25 cellular contexts compared by ENCODE assay signal in the genomic region with DNA sequence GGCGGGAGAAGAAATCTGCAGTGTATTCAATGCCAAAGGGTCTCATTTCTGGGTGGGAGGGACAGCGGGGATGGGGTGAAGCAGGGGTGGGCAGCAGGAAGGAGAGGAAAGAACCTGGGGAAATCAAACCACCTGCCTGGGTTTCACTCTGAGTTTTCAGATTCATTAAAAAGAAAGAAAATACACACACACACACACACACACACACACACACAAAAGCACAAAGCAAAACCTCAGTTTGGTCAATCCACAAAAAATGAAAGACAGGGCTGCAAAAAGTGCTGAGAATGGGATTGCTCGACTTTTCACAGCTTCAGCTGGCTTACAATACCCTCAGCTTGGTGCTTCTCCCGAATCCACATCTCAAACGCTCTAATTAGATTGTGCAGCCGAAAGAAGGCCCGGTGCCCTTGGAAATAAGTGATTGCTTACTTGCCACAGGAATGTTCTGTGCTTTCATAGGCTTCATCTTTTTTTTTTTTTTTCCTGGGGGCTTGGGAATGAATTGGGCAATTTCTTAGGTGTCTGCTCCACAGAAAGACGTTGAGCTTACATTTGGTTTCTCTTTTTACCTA.
DNase-seq lines count a peak whose midpoint lies in the region; ATAC-seq and TF ChIP-seq lines count a peak whose summit lies in the region.
"Had no signal": no experiment of that assay in that cellular context is flagged by ENCODE, and none has a peak within 500 bp of the region (broad histone marks: within the 10 kb centered on the region; RNA-seq: fewer than 3 reads in every experiment).

No MANE protein-coding gene starts in this region.

- no peaks in the 10 kb centered on the region for H3K27me3 ChIP-seq in brain microvascular endothelial cell (replicated peaks)
- H3K27me3 ChIP-seq: BE2C, MG63 had no signal

- ATAC-seq in T-helper 17 cell (no peak), HG03159 (IDR thresholded peaks at IDR 0.05; ENCODE audit: unreplicated experiment) (no peak), HG02981 (IDR thresholded peaks at IDR 0.05; ENCODE audit: unreplicated experiment) (no peak)
- ATAC-seq: CD8-positive, alpha-beta T cell had no signal

- peak overlapping the region; percentile 44 for H3K27ac Mint-ChIP-seq in activated naive CD4-positive, alpha-beta T cell treated with anti-CD3 and anti-CD28 coated beads for 36 hours
- H3K27ac Mint-ChIP-seq in activated naive CD4-positive, alpha-beta T cell treated with anti-CD3 and anti-CD28 coated beads, Interleukin-2, amount 10 ng/mL, durations not matched to agents 7 days and 5 days: no peak overlapping the region
- H3K27ac Mint-ChIP-seq in T-helper 17 cell: peak overlapping the region; percentile 56
- H3K27ac Mint-ChIP-seq: CD8-positive, alpha-beta T cell had no signal

- no peaks in the 10 kb centered on the region for H3K36me3 ChIP-seq in brain microvascular endothelial cell (replicated peaks)
- H3K36me3 ChIP-seq: BE2C, MG63 had no signal

- CTCF ChIA-PET in activated naive CD4-positive, alpha-beta T cell treated with anti-CD3 and anti-CD28 coated beads for 36 hours (lab: Charles Lee): interaction anchor here (0.6 to 1.1 kb wide), 3 partner anchors 9 to 59 kb away, joined by 3 read pairs; no protein-coding TSS in a partner anchor
- CTCF ChIA-PET in activated naive CD4-positive, alpha-beta T cell treated with anti-CD3 and anti-CD28 coated beads, Interleukin-2, amount 10 ng/mL, durations not matched to agents 7 days and 5 days (lab: Charles Lee): no interaction called here

- in situ Hi-C loops in brain microvascular endothelial cell (cut with HindIII; ENCODE audit: low pct_ligation_motif_present, low sequenced_read_pairs): no loop called here

- no peak overlapping the region for H3K4me3 ChIP-seq in brain microvascular endothelial cell (ENCODE audit: low read depth, low read length)
- H3K4me3 ChIP-seq: MG63 had no signal

- no peaks in the 10 kb centered on the region for H3K9me3 Mint-ChIP-seq in activated naive CD4-positive, alpha-beta T cell treated with anti-CD3 and anti-CD28 coated beads for 36 hours
- H3K9me3 Mint-ChIP-seq in activated naive CD4-positive, alpha-beta T cell treated with anti-CD3 and anti-CD28 coated beads, Interleukin-2, amount 10 ng/mL, durations not matched to agents 7 days and 5 days: no peaks in the 10 kb centered on the region
- H3K9me3 Mint-ChIP-seq: CD8-positive, alpha-beta T cell; IgD-negative memory B cell had no signal

- H3K27ac ChIP-seq in brain microvascular endothelial cell: no peak overlapping the region

- no peak for TF ChIP-seq CTCF in brain microvascular endothelial cell (IDR thresholded peaks at IDR 0.05; ENCODE audit: low read depth, low read length, missing control alignments)

- H3K9me3 ChIP-seq in T-helper 17 cell (ENCODE audit: control insufficient read depth, low read length, poor library complexity, severe bottlenecking): no peaks in the 10 kb centered on the region
- H3K9me3 ChIP-seq: BE2C, MG63 had no signal

- intact Hi-C loops in activated naive CD4-positive, alpha-beta T cell treated with anti-CD3 and anti-CD28 coated beads for 36 hours (cut with micrococcal nuclease): no loop called here

- peaks cover 70% of the 10 kb centered on the region for H3K4me1 Mint-ChIP-seq in activated naive CD4-positive, alpha-beta T cell treated with anti-CD3 and anti-CD28 coated beads for 36 hours (ENCODE audit: low read depth)
- no peaks in the 10 kb centered on the region for H3K4me1 Mint-ChIP-seq in activated naive CD4-positive, alpha-beta T cell treated with anti-CD3 and anti-CD28 coated beads, Interleukin-2, amount 10 ng/mL, durations not matched to agents 7 days and 5 days
- H3K4me1 Mint-ChIP-seq in T-helper 17 cell: peaks cover 35% of the 10 kb centered on the region
- H3K4me1 Mint-ChIP-seq: IgD-negative memory B cell had no signal

- H3K36me3 Mint-ChIP-seq in activated naive CD4-positive, alpha-beta T cell treated with anti-CD3 and anti-CD28 coated beads for 36 hours (ENCODE audit: low read depth): no peaks in the 10 kb centered on the region
- H3K36me3 Mint-ChIP-seq in activated naive CD4-positive, alpha-beta T cell treated with anti-CD3 and anti-CD28 coated beads, Interleukin-2, amount 10 ng/mL, durations not matched to agents 7 days and 5 days: no peaks in the 10 kb centered on the region
- no peaks in the 10 kb centered on the region for H3K36me3 Mint-ChIP-seq in T-helper 17 cell (ENCODE audit: low read depth)
- H3K36me3 Mint-ChIP-seq: CD8-positive, alpha-beta T cell; IgD-negative memory B cell had no signal

- H3K4me3 Mint-ChIP-seq in activated naive CD4-positive, alpha-beta T cell treated with anti-CD3 and anti-CD28 coated beads for 36 hours: no peak overlapping the region
- H3K4me3 Mint-ChIP-seq in activated naive CD4-positive, alpha-beta T cell treated with anti-CD3 and anti-CD28 coated beads, Interleukin-2, amount 10 ng/mL, durations not matched to agents 7 days and 5 days: no peak overlapping the region
- H3K4me3 Mint-ChIP-seq in T-helper 17 cell: peak overlapping the region; percentile 66
- H3K4me3 Mint-ChIP-seq: CD8-positive, alpha-beta T cell; IgD-negative memory B cell had no signal

- no peak for DNase-seq in activated naive CD4-positive, alpha-beta T cell treated with anti-CD3 and anti-CD28 coated beads for 36 hours
- DNase-seq in activated naive CD4-positive, alpha-beta T cell treated with anti-CD3 and anti-CD28 coated beads, Interleukin-2, amount 10 ng/mL, durations not matched to agents 7 days and 5 days: no peak
- no peak for DNase-seq in T-helper 17 cell
- peak; percentile 68 for DNase-seq in fibroblast of peridontal ligament (ENCODE audit: extremely low read depth)
- no peak for DNase-seq in brain microvascular endothelial cell
- no peak for DNase-seq in NCI-H146 (lab: John Stamatoyannopoulos, UW)
- DNase-seq: 8988T; BE2C; Calu3; CD8-positive, alpha-beta T cell; DMS53; EL; H7; Karpas-422; MG63; NCI-H1092; NCI-H1436 treated with DMSO at 0.1 percent for 48 hours; NCI-H2081; NCI-H446; NCI-H69; NK-92 treated with Interleukin-12 subunit alpha and Interleukin-12 subunit beta, amount 100 ng/mL, for 24 hours; Right ventricle myocardium superior had no signal

- no peaks in the 10 kb centered on the region for H3K27me3 Mint-ChIP-seq in activated naive CD4-positive, alpha-beta T cell treated with anti-CD3 and anti-CD28 coated beads for 36 hours (ENCODE audit: low read depth)
- H3K27me3 Mint-ChIP-seq in activated naive CD4-positive, alpha-beta T cell treated with anti-CD3 and anti-CD28 coated beads, Interleukin-2, amount 10 ng/mL, durations not matched to agents 7 days and 5 days: peaks cover 4% of the 10 kb centered on the region
- H3K27me3 Mint-ChIP-seq in T-helper 17 cell: no peaks in the 10 kb centered on the region
- H3K27me3 Mint-ChIP-seq: IgD-negative memory B cell had no signal
